Comparison of ENCODE assay signal across 15 cellular contexts in genomic region chr4:158833602-158834001, GRCh38.
DNase-seq lines count a peak whose midpoint lies in the region; ATAC-seq and TF ChIP-seq lines count a peak whose summit lies in the region.
"Had no signal": no experiment of that assay in that cellular context is flagged by ENCODE, and none has a peak within 500 bp of the region (broad histone marks: within the 10 kb centered on the region; RNA-seq: fewer than 3 reads in every experiment).

No MANE protein-coding gene starts in this region.

- peaks cover 0 to 6% of the 10 kb centered on the region in 2 donors for H3K4me1 Mint-ChIP-seq in stimulated activated naive B cell treated with anti-CD40 and anti-IgM and Interleukin-4, amounts not matched to agents 10 μg/mL and 1 μg/mL and 100 μg/mL, for 72 hours
- H3K4me1 Mint-ChIP-seq in stimulated activated effector memory CD8-positive, alpha-beta T cell treated with anti-CD3 and anti-CD28 coated beads, Interleukin-12 subunit alpha, Interleukin-12 subunit beta, amount 100 ng/mL, for 72 hours, result peaks cover 12% of the 10 kb centered on the region
- H3K4me1 Mint-ChIP-seq: B cell had no signal

- H3K36me3 Mint-ChIP-seq in stimulated activated naive B cell treated with anti-CD40 and anti-IgM and Interleukin-4, amounts not matched to agents 10 μg/mL and 1 μg/mL and 100 μg/mL, for 72 hours, result peaks cover 2 to 5% of the 10 kb centered on the region in 2 donors
- peaks cover 71% of the 10 kb centered on the region for H3K36me3 Mint-ChIP-seq in stimulated activated effector memory CD8-positive, alpha-beta T cell treated with anti-CD3 and anti-CD28 coated beads, Interleukin-12 subunit alpha, Interleukin-12 subunit beta, amount 100 ng/mL, for 72 hours

- dilution Hi-C loops in mammary epithelial cell (cut with HindIII; ENCODE audit: low sequenced_read_pairs), result no loop called here

- H3K4me1 ChIP-seq in mammary epithelial cell (ENCODE audit: insufficient read depth, low read length) (peaks cover 10% of the 10 kb centered on the region), breast epithelium (no peaks in the 10 kb centered on the region), HEK293 (ENCODE audit: control insufficient read depth, insufficient read depth, low read length) (peaks cover 11% of the 10 kb centered on the region), parathyroid adenoma (peaks cover 13% of the 10 kb centered on the region)

- H3K27ac Mint-ChIP-seq in stimulated activated naive B cell treated with anti-CD40 and anti-IgM and Interleukin-4, amounts not matched to agents 10 μg/mL and 1 μg/mL and 100 μg/mL, for 72 hours, result no peak overlapping the region
- H3K27ac Mint-ChIP-seq in stimulated activated effector memory CD8-positive, alpha-beta T cell treated with anti-CD3 and anti-CD28 coated beads, Interleukin-12 subunit alpha, Interleukin-12 subunit beta, amount 100 ng/mL, for 72 hours, result no peak overlapping the region
- H3K27ac Mint-ChIP-seq: B cell; CD4-positive, alpha-beta T cell; GM23338 had no signal

- no peaks in the 10 kb centered on the region for H4K20me1 ChIP-seq in mammary epithelial cell (ENCODE audit: insufficient read depth, low read length)

- no peak for ATAC-seq in stimulated activated naive B cell treated with anti-CD40 and anti-IgM and Interleukin-4, amounts not matched to agents 10 μg/mL and 1 μg/mL and 100 μg/mL, for 72 hours (replicated peaks)
- ATAC-seq in stimulated activated effector memory CD8-positive, alpha-beta T cell treated with anti-CD3 and anti-CD28 coated beads, Interleukin-12 subunit alpha, Interleukin-12 subunit beta, amount 100 ng/mL, for 72 hours, result no peak
- ATAC-seq in HG02852 (IDR thresholded peaks at IDR 0.05; ENCODE audit: unreplicated experiment), result no peak
- ATAC-seq: GM23338 had no signal

- H2AFZ ChIP-seq in mammary epithelial cell (ENCODE audit: low read depth, low read length), result no peak overlapping the region
- peak overlapping the region; percentile 33 for H2AFZ ChIP-seq in parathyroid adenoma
- H2AFZ ChIP-seq: GM23338 had no signal

- peaks cover 57 to 60% of the 10 kb centered on the region in 2 donors for H3K27me3 Mint-ChIP-seq in stimulated activated naive B cell treated with anti-CD40 and anti-IgM and Interleukin-4, amounts not matched to agents 10 μg/mL and 1 μg/mL and 100 μg/mL, for 72 hours
- H3K27me3 Mint-ChIP-seq: CD4-positive, alpha-beta T cell had no signal

- TF ChIP-seq POLR2A in breast epithelium (IDR thresholded peaks at IDR 0.05), result no peak

- no peaks in the 10 kb centered on the region for H3K79me2 ChIP-seq in mammary epithelial cell (ENCODE audit: insufficient read depth, low read length)
- H3K79me2 ChIP-seq in parathyroid adenoma, result no peaks in the 10 kb centered on the region

- DNase-seq in mammary epithelial cell, result no peak
- DNase-seq in breast epithelium (ENCODE audit: low spot score in 2 of 2), result no peak
- no peak for DNase-seq in epithelial cell of prostate (ENCODE audit: low read depth, low spot score)
- no peak for DNase-seq in stimulated activated naive B cell treated with anti-CD40 and anti-IgM and Interleukin-4, amounts not matched to agents 10 μg/mL and 1 μg/mL and 100 μg/mL, for 72 hours
- DNase-seq in stimulated activated effector memory CD8-positive, alpha-beta T cell treated with anti-CD3 and anti-CD28 coated beads, Interleukin-12 subunit alpha, Interleukin-12 subunit beta, amount 100 ng/mL, for 72 hours (ENCODE audit: low spot score in 2 of 2), result no peak
- DNase-seq: C1 segment of cervical spinal cord; Calu3; CD4-positive, alpha-beta T cell; DMS 273 treated with DMSO at 0.1 percent for 48 hours; H7 had no signal

- H3K4me2 ChIP-seq in mammary epithelial cell (ENCODE audit: insufficient read depth, low read depth, low read length) (peak overlapping the region; percentile 67), parathyroid adenoma (ENCODE audit: low read length) (no peak overlapping the region)
- H3K4me2 ChIP-seq: GM23338 had no signal

- H3K36me3 ChIP-seq in mammary epithelial cell (ENCODE audit: insufficient read depth, low read length) (no peaks in the 10 kb centered on the region), breast epithelium (no peaks in the 10 kb centered on the region), HEK293 (ENCODE audit: control insufficient read depth in 2 of 2, insufficient read depth in 1 of 2, low read length in 2 of 2) (peaks cover 0 to 15% of the 10 kb centered on the region in 2 experiments; a peak in 1 of 3 replicates), parathyroid adenoma (ENCODE audit: control insufficient read depth, insufficient read depth, low read length) (no peaks in the 10 kb centered on the region)

- H3K27me3 ChIP-seq in mammary epithelial cell (ENCODE audit: insufficient read depth, low read length) (no peaks in the 10 kb centered on the region), breast epithelium (no peaks in the 10 kb centered on the region), parathyroid adenoma (ENCODE audit: control insufficient read depth, insufficient read depth, low read length) (no peaks in the 10 kb centered on the region)

- intact Hi-C loops in mammary epithelial cell (cut with micrococcal nuclease) (loop anchor here (1.0 to 2.0 kb wide), 2 partner anchors 23 to 65 kb away; partner anchors contain the start of gene FNIP2), breast epithelium (cut with DNase I; ENCODE audit: low total_unique reads) (no loop called here)

- POLR2A ChIA-PET in HEK293 (lab: Yijun Ruan, JAX), result no interaction called here

- no peak overlapping the region for H3K9ac ChIP-seq in mammary epithelial cell (ENCODE audit: insufficient read depth, low read length)
- no peak overlapping the region for H3K9ac ChIP-seq in parathyroid adenoma

- CTCF ChIA-PET in mammary epithelial cell (lab: Charles Lee; ENCODE audit: low non-redundant PET) (no interaction called here), HEK293 (lab: Yijun Ruan, JAX) (interaction anchor here (0.7 to 2.7 kb wide), 3 partner anchors 9 to 121 kb away, joined by 3 to 9 read pairs (median 4); no protein-coding TSS in a partner anchor)

- BruUV-seq in mammary epithelial cell (replicated peaks; lab: Mats Ljungman, UMichigan), result no TSS peak

- H3K9me3 Mint-ChIP-seq in stimulated activated naive B cell treated with anti-CD40 and anti-IgM and Interleukin-4, amounts not matched to agents 10 μg/mL and 1 μg/mL and 100 μg/mL, for 72 hours, result no peaks in the 10 kb centered on the region
- no peaks in the 10 kb centered on the region for H3K9me3 Mint-ChIP-seq in stimulated activated effector memory CD8-positive, alpha-beta T cell treated with anti-CD3 and anti-CD28 coated beads, Interleukin-12 subunit alpha, Interleukin-12 subunit beta, amount 100 ng/mL, for 72 hours
- H3K9me3 Mint-ChIP-seq: CD4-positive, alpha-beta T cell; GM23338 had no signal

- H3K4me3 ChIP-seq in mammary epithelial cell (replicated peaks in 1 of 3; ENCODE audit: insufficient read depth in 1 of 3, low read depth in 2 of 3, low read length in 3 of 3) (no peak overlapping the region), breast epithelium (no peak overlapping the region), HEK293 (ENCODE audit: low read depth, low read length) (no peak overlapping the region), parathyroid adenoma (ENCODE audit: low read depth, low read length) (no peak overlapping the region)
- H3K4me3 ChIP-seq: GM23338 had no signal

- peak overlapping the region; percentile 70 for H3K27ac ChIP-seq in mammary epithelial cell (ENCODE audit: insufficient read depth, low read depth, low read length)
- H3K27ac ChIP-seq in breast epithelium, result no peak overlapping the region
- H3K27ac ChIP-seq in HEK293 (ENCODE audit: extremely low read depth, low read depth, low read length), result no peak overlapping the region
- H3K27ac ChIP-seq in epithelial cell of prostate, result peak overlapping the region; percentile 90
- peak overlapping the region; percentile 32 for H3K27ac ChIP-seq in parathyroid adenoma

- in situ Hi-C loops in mammary epithelial cell (cut with MboI; ENCODE audit: low sequenced_read_pairs in 2 of 2), result loop anchor here in 1 of 2 donors (10.0 kb wide), 1 partner anchor 99 kb away; no protein-coding TSS in a partner anchor

- no peak overlapping the region for H3K4me3 Mint-ChIP-seq in stimulated activated naive B cell treated with anti-CD40 and anti-IgM and Interleukin-4, amounts not matched to agents 10 μg/mL and 1 μg/mL and 100 μg/mL, for 72 hours
- H3K4me3 Mint-ChIP-seq in stimulated activated effector memory CD8-positive, alpha-beta T cell treated with anti-CD3 and anti-CD28 coated beads, Interleukin-12 subunit alpha, Interleukin-12 subunit beta, amount 100 ng/mL, for 72 hours, result no peak overlapping the region
- H3K4me3 Mint-ChIP-seq: B cell; CD4-positive, alpha-beta T cell; GM23338 had no signal

- H3K9me3 ChIP-seq in mammary epithelial cell (replicated peaks; ENCODE audit: insufficient read depth, low read length) (no peaks in the 10 kb centered on the region), breast epithelium (no peaks in the 10 kb centered on the region), HEK293 (ENCODE audit: control insufficient read depth, insufficient read depth, low read depth, low read length) (no peaks in the 10 kb centered on the region), parathyroid adenoma (ENCODE audit: control insufficient read depth, low read length) (no peaks in the 10 kb centered on the region)

- TF ChIP-seq CTCF in mammary epithelial cell (conservative IDR thresholded peaks at IDR 0.05 in 1 of 2, IDR thresholded peaks at IDR 0.05 in 1 of 2; ENCODE audit: extremely low read depth in 1 of 2, insufficient read depth in 1 of 2, low read depth in 1 of 2, low read length in 2 of 2), result no peak
- TF ChIP-seq CTCF in breast epithelium (IDR thresholded peaks at IDR 0.05), result no peak
- no peak for TF ChIP-seq CTCF in HEK293 (tag by site-specific recombination; IDR thresholded peaks at IDR 0.05)
- no peak for TF ChIP-seq CTCF in parathyroid adenoma (IDR thresholded peaks at IDR 0.05)

- WGBS in mammary epithelial cell (ENCODE audit: low coverage, missing lambda C conversion rate), result 85% methylated on average over 5 of the region's 5 CpGs

TF ChIP-seq in HEK293, 187 proteins besides CTCF, POLR2A, EP300 and RAD21 (continues in another document):
- peak; percentile 49; the same call in 1 of the 2 replicates for TF ChIP-seq ZBTB44 (tag by site-specific recombination; IDR thresholded peaks at IDR 0.05)
- peak; percentile 72 for TF ChIP-seq GLIS1 (tag by site-specific recombination; IDR thresholded peaks at IDR 0.05)
- TF ChIP-seq ZXDB (tag by site-specific recombination; IDR thresholded peaks at IDR 0.05), result no peak

Comparison
In these comparisons a context has a peak if more than half of its experiments do, and no peak if none do; other contexts are left out.
1. H3K27ac ChIP-seq: peak in mammary epithelial cell (single experiment), epithelial cell of prostate (single experiment) and parathyroid adenoma (single experiment); none in breast epithelium (0 of 2) and HEK293 (single experiment).